ENCODE assay signal across 7 cellular contexts in the genomic region with DNA sequence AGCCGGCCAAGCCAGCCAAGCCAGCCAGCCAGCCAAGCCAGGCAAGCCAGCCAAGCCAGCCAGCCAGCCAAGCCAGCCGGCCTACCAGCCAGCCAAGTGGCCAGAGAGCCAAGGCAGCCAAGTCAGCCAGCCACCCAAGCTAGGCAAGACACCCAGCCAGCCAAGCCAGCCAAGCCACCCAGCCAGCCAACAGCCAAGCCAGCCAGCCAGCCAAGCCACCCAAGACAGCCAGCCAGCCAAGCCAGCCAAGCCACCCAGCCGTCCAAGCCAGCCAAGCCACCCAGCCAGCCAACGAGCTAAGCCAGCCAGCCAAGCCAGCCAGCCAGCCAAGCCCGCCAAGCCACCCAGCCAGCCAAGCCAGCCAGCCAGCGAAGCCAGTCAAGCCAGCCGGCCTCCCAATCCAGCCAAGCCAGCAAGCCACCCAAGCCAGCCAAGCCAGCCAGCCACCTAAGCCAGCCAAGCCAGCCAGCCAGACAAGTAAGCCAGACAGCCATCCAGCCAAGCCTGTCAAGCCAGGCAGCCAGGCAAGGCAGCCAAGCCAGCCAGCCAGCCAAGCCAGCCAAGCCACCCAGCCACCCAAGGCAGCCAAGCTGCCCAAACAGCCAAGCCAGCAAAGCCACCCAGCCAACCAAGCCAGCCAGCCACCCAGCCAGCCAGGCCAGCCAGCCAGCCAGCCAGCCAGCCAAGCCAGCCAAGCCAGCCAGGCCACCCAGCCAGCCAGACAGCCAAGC.
A peak's percentile ranks its signal among the peaks of the same experiment; 100 is the strongest.
DNase-seq lines count a peak whose midpoint lies in the region; ATAC-seq and TF ChIP-seq lines count a peak whose summit lies in the region.

No MANE protein-coding gene starts in this region.

- no peaks in the 10 kb centered on the region for H3K4me1 Mint-ChIP-seq in activated T-helper 2 cell treated with anti-CD3 and anti-CD28 coated beads, Interferon-gamma antibody, Interleukin-2, Interleukin-4, amounts not matched to agents 10 μg/mL and 5 μg/mL and 100 μg/mL, durations not matched to agents 14 hours and 24 hours and 36 hours (ENCODE audit: low read depth)

- H3K27ac ChIP-seq in tibial artery (no peak overlapping the region), colonic mucosa (no peak overlapping the region)

- peaks cover 11% of the 10 kb centered on the region for H3K9me3 Mint-ChIP-seq in activated T-helper 2 cell treated with anti-CD3 and anti-CD28 coated beads, Interferon-gamma antibody, Interleukin-2, Interleukin-4, amounts not matched to agents 10 μg/mL and 5 μg/mL and 100 μg/mL, durations not matched to agents 14 hours and 24 hours and 36 hours

- no peaks in the 10 kb centered on the region for H3K27me3 Mint-ChIP-seq in activated T-helper 2 cell treated with anti-CD3 and anti-CD28 coated beads, Interferon-gamma antibody, Interleukin-2, Interleukin-4, amounts not matched to agents 10 μg/mL and 5 μg/mL and 100 μg/mL, durations not matched to agents 14 hours and 24 hours and 36 hours (ENCODE audit: low read depth)

- no peaks in the 10 kb centered on the region for H3K36me3 Mint-ChIP-seq in activated T-helper 2 cell treated with anti-CD3 and anti-CD28 coated beads, Interferon-gamma antibody, Interleukin-2, Interleukin-4, amounts not matched to agents 10 μg/mL and 5 μg/mL and 100 μg/mL, durations not matched to agents 14 hours and 24 hours and 36 hours (ENCODE audit: low read depth)

- no peak for TF ChIP-seq CTCF in tibial artery (IDR thresholded peaks at IDR 0.05)
- TF ChIP-seq CTCF in colonic mucosa (IDR thresholded peaks at IDR 0.05) = no peak

- H3K4me1 ChIP-seq in tibial artery (no peaks in the 10 kb centered on the region), colonic mucosa (no peaks in the 10 kb centered on the region)

- H3K27me3 ChIP-seq in tibial artery (no peaks in the 10 kb centered on the region), colonic mucosa (no peaks in the 10 kb centered on the region)

- H3K9me3 ChIP-seq in tibial artery (peaks cover 0 to 32% (median 31%) of the 10 kb centered on the region in 3 donors), colonic mucosa (no peaks in the 10 kb centered on the region)

- DNase-seq in HPDE6-E6E7 (ENCODE audit: extremely low spot score) (peak; percentile 47), iPS-NIHi7 (ENCODE audit: extremely low spot score) (peak; percentile 25), tibial artery (peak; percentile 56 to 87), colonic mucosa (no peak)
- DNase-seq in activated T-helper 2 cell treated with anti-CD3 and anti-CD28 coated beads, Interferon-gamma antibody, Interleukin-2, Interleukin-4, amounts not matched to agents 10 μg/mL and 5 μg/mL and 100 μg/mL, durations not matched to agents 14 hours and 24 hours and 36 hours (ENCODE audit: low spot score) = peak; percentile 40

- intact Hi-C loops in activated T-helper 2 cell treated with anti-CD3 and anti-CD28 coated beads, Interferon-gamma antibody, Interleukin-2, Interleukin-4, amounts not matched to agents 10 μg/mL and 5 μg/mL and 100 μg/mL, durations not matched to agents 14 hours and 24 hours and 36 hours (cut with micrococcal nuclease) = no loop called here
- intact Hi-C loops in tibial artery (cut with DNase I; ENCODE audit: low total_unique reads) (loop anchor here (10.0 kb wide), 1 partner anchor 64 kb away; no protein-coding TSS in a partner anchor), colonic mucosa (cut with DNase I) (no loop called here)

- H3K4me3 Mint-ChIP-seq in activated T-helper 2 cell treated with anti-CD3 and anti-CD28 coated beads, Interferon-gamma antibody, Interleukin-2, Interleukin-4, amounts not matched to agents 10 μg/mL and 5 μg/mL and 100 μg/mL, durations not matched to agents 14 hours and 24 hours and 36 hours (ENCODE audit: low read depth) = no peak overlapping the region

- no peak overlapping the region for H3K27ac Mint-ChIP-seq in activated T-helper 2 cell treated with anti-CD3 and anti-CD28 coated beads, Interferon-gamma antibody, Interleukin-2, Interleukin-4, amounts not matched to agents 10 μg/mL and 5 μg/mL and 100 μg/mL, durations not matched to agents 14 hours and 24 hours and 36 hours

- H3K4me3 ChIP-seq in tibial artery (no peak overlapping the region), colonic mucosa (no peak overlapping the region)

- no peak overlapping the region for H3K9ac ChIP-seq in colonic mucosa (ENCODE audit: low read depth in 2 of 2, low read length in 2 of 2)

- H3K36me3 ChIP-seq in tibial artery = no peaks in the 10 kb centered on the region
- H3K36me3 ChIP-seq in colonic mucosa = no peaks in the 10 kb centered on the region

- ATAC-seq in GM19397 (IDR thresholded peaks at IDR 0.05; ENCODE audit: unreplicated experiment) (no peak), HG03378 (IDR thresholded peaks at IDR 0.05; ENCODE audit: unreplicated experiment) (no peak)
